Comparison of ENCODE assay signal across 8 cellular contexts in the genomic region with DNA sequence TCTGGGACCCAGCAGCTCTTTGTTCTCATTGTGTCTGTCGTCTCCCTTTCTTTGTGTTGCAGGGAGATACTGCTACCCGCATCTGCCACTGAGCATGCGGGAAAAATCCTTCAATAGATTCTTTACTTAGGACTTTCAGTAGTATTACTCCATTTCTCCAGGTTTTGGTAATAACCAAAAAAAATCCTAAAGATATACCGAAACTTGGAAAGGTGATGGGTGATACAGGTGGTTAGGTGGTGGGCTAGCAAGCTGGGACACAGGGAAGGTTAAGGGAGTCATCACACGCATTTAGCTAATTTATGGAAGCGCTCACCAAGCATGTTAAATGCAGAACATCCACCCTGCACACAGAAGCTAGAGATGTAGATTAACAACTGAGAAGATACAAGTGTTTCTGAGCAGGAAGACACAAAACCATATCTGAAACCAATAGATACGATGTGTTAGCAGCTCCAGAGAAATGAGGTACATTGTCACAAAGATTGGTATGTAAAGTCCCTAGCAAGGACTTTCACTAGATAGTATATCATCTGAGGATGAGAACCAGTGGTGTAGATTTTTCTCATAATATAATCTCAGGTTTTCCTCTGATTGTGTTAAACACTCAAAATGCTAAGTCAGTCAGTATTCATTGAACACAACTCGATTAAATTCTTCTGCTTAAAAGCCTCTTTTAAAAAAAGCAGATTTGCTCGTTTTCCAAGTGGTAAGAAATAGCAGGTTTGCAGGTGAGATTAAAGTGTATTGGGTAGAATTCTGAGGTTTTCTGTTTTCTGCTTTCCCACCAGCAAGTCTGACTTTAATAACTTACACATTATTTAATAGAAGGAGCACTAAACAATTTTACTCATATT. TPM values are rescaled to one million over a fixed set of nuclear protein-coding genes. Genes with fewer than 3 reads are reported as not detected.
A peak's percentile ranks its signal among the peaks of the same experiment; 100 is the strongest.
DNase-seq lines count a peak whose midpoint lies in the region; ATAC-seq lines count a peak whose summit lies in the region.

No MANE protein-coding gene starts in this region.

- no peak overlapping the region for H2BK12ac ChIP-seq in trophoblast cell (ENCODE audit: low read length)

- no peak overlapping the region for H4K91ac ChIP-seq in trophoblast cell (ENCODE audit: low read depth, low read length)

- H2BK120ac ChIP-seq in trophoblast cell (ENCODE audit: insufficient read depth, low read length, poor library complexity): no peak overlapping the region

- peak; percentile 9 for DNase-seq in DMS 273 (lab: John Stamatoyannopoulos, UW; ENCODE audit: unreplicated experiment)
- no peak for DNase-seq in DMS 273 treated with DMSO at 0.1 percent for 48 hours (lab: John Stamatoyannopoulos, UW)
- peak; percentile 14 for DNase-seq in NCI-H1092 (lab: John Stamatoyannopoulos, UW)
- peak; percentile 53 for DNase-seq in cerebellum (ENCODE audit: low spot score)
- peak; percentile 43 to 83 for DNase-seq in trophoblast cell
- DNase-seq in T1000 (lab: John Stamatoyannopoulos, UW): no peak

- ATAC-seq in GM21576 (IDR thresholded peaks at IDR 0.05; ENCODE audit: unreplicated experiment) (no peak), GM21423 (IDR thresholded peaks at IDR 0.05; ENCODE audit: unreplicated experiment) (no peak)

- no peaks in the 10 kb centered on the region for H3K9me3 ChIP-seq in trophoblast cell (ENCODE audit: insufficient read depth, low read depth, low read length)

- H3K4ac ChIP-seq in trophoblast cell (ENCODE audit: low read depth, low read length): no peak overlapping the region

- H3K4me3 ChIP-seq in trophoblast cell (ENCODE audit: low read depth, low read length): no peak overlapping the region

- H3K4me1 ChIP-seq in trophoblast cell (ENCODE audit: control insufficient read depth in 1 of 2, insufficient read depth in 2 of 2, low read length in 2 of 2): peaks cover 0 to 4% of the 10 kb centered on the region in 2 experiments

- no peaks in the 10 kb centered on the region for H3K27me3 ChIP-seq in trophoblast cell (ENCODE audit: insufficient read depth, low read length)

- H3K18ac ChIP-seq in trophoblast cell (ENCODE audit: low read length): no peak overlapping the region

- H2BK5ac ChIP-seq in trophoblast cell (ENCODE audit: low read depth, low read length, poor library complexity): no peak overlapping the region

- H3K23ac ChIP-seq in trophoblast cell (ENCODE audit: low read length): no peak overlapping the region

- no peak overlapping the region for H3K14ac ChIP-seq in trophoblast cell (ENCODE audit: low read length)

- H2AK5ac ChIP-seq in trophoblast cell (ENCODE audit: low read length): no peak overlapping the region

- H3K27ac ChIP-seq in trophoblast cell (ENCODE audit: low read depth, low read length): no peak overlapping the region

- H4K8ac ChIP-seq in trophoblast cell (ENCODE audit: low read depth, low read length): no peak overlapping the region

- H4K12ac ChIP-seq in trophoblast cell (ENCODE audit: low read depth, low read length): no peak overlapping the region

- H3K36me3 ChIP-seq in trophoblast cell (ENCODE audit: control insufficient read depth in 1 of 2, insufficient read depth in 2 of 2, low read length in 2 of 2): no peaks in the 10 kb centered on the region

- H3K4me2 ChIP-seq in trophoblast cell (ENCODE audit: low read length): no peak overlapping the region

- no peak overlapping the region for H2AFZ ChIP-seq in trophoblast cell (ENCODE audit: insufficient read depth, low read length, poor library complexity)

- WGBS in trophoblast cell (ENCODE audit: extremely low coverage, insufficient coverage, insufficient read length): no CpG with 5 or more reads among the region's 9 CpGs

- no peaks in the 10 kb centered on the region for H3K79me1 ChIP-seq in trophoblast cell (ENCODE audit: low read length)

- H3K79me2 ChIP-seq in trophoblast cell (ENCODE audit: control insufficient read depth, insufficient read depth, low read length, poor library complexity): no peaks in the 10 kb centered on the region

- peak overlapping the region; percentile 58 for H3K9ac ChIP-seq in trophoblast cell (ENCODE audit: low read length)

RNA-seq across cellular contexts. Expression of a gene that starts 1.3 kb away (rescaled TPM):
- total RNA-seq in cerebellum: 149 TPM
- 2.9 and 3.4 TPM in 2 replicates for polyA plus RNA-seq in trophoblast cell (2013)

Comparison
In these comparisons a context has a peak if more than half of its experiments do, and no peak if none do; other contexts are left out.
1. DNase-seq: peak in DMS 273 (single experiment), NCI-H1092 (single experiment), cerebellum (single experiment) and trophoblast cell (2 of 2); none in DMS 273 treated with DMSO at 0.1 percent for 48 hours (single experiment) and T1000 (single experiment).